Comparison of ENCODE assay signal across 25 cellular contexts in genomic region chr15:62619105-62619504, GRCh38.
A peak's percentile ranks its signal among the peaks of the same experiment; 100 is the strongest.
DNase-seq lines count a peak whose midpoint lies in the region; ATAC-seq lines count a peak whose summit lies in the region.
"Had no signal": no experiment of that assay in that cellular context is flagged by ENCODE, and none has a peak within 500 bp of the region (broad histone marks: within the 10 kb centered on the region; RNA-seq: fewer than 3 reads in every experiment).

No MANE protein-coding gene starts in this region.

- H3K23ac ChIP-seq in mesendoderm (ENCODE audit: low read length) = no peak overlapping the region

- no peaks in the 10 kb centered on the region for H4K20me1 ChIP-seq in GM23248 (ENCODE audit: insufficient read depth)

- DNase-seq in GM23248 (peak; percentile 52), adipocyte (ENCODE audit: low read depth) (peak; percentile 33), mesendoderm (no peak), A172 (ENCODE audit: low spot score) (no peak), cortex of kidney (lab: John Stamatoyannopoulos, UW) (no peak)
- DNase-seq in activated CD4-positive, CD25-positive, alpha-beta regulatory T cell (lab: John Stamatoyannopoulos, UW) = no peak
- DNase-seq: activated CD4-positive, alpha-beta T cell treated with anti-CD3 and anti-CD28 coated beads, Interleukin-2, amount 10 ng/mL, durations not matched to agents 7 days and 5 days; activated naive CD4-positive, alpha-beta T cell; activated T-cell treated with anti-CD3 and anti-CD28 coated beads, Interleukin-2, amount 50 U/mL, for 72 hours; DMS79 treated with DMSO at 0.1 percent for 48 hours; effector memory CD4-positive, alpha-beta T cell; erythroblast; NCI-H187; NCI-H524 treated with DMSO at 0.1 percent for 48 hours; psoas muscle; SHP77; stimulated activated CD4-positive, alpha-beta T cell treated with anti-CD3 and anti-CD28 coated beads, Interleukin-2, amount 100 ng/mL, for 24 hours; substantia nigra; T-helper 9 cell; WERI-Rb-1 had no signal

- H3F3A ChIP-seq in GM23248 (ENCODE audit: insufficient read depth) = peaks cover 31% of the 10 kb centered on the region

- H3K18ac ChIP-seq in mesendoderm (ENCODE audit: low read length) = no peak overlapping the region

- peak overlapping the region; percentile 74 for H3K27ac ChIP-seq in GM23248
- no peak overlapping the region for H3K27ac ChIP-seq in mesendoderm (ENCODE audit: low read depth, low read length)
- peak overlapping the region; percentile 32 for H3K27ac ChIP-seq in subcutaneous abdominal adipose tissue (ENCODE audit: low read depth, low read length)
- H3K27ac ChIP-seq: neutrophil, PC-9, psoas muscle, WERI-Rb-1 had no signal

- peaks cover 32% of the 10 kb centered on the region for H3K4me1 ChIP-seq in GM23248 (ENCODE audit: insufficient read depth)
- H3K4me1 ChIP-seq in adipocyte (ENCODE audit: control insufficient read depth, insufficient read depth, low read length) = peaks cover 36% of the 10 kb centered on the region
- H3K4me1 ChIP-seq in mesendoderm (ENCODE audit: control insufficient read depth, low read depth, low read length) = no peaks in the 10 kb centered on the region
- H3K4me1 ChIP-seq in subcutaneous abdominal adipose tissue (ENCODE audit: control insufficient read depth in 5 of 5, insufficient read depth in 5 of 5, low read length in 5 of 5) = peaks cover 0 to 12% (median 6%) of the 10 kb centered on the region in 5 donors

- 95 to 96% methylated on average over 4 of the region's 4 CpGs for WGBS in GM23248 (ENCODE audit: low coverage in 1 of 2, low lambda C conversion rate in 2 of 2, missing lambda C conversion rate in 2 of 2), 2 experiments
- WGBS in mesendoderm (ENCODE audit: extremely low coverage, insufficient coverage, low lambda C conversion rate) = no CpG with 5 or more reads among the region's 4 CpGs

- no peak overlapping the region for H2BK5ac ChIP-seq in mesendoderm (ENCODE audit: low read length)

- no peak overlapping the region for H2BK120ac ChIP-seq in mesendoderm (ENCODE audit: low read depth, low read length)

- no peak overlapping the region for H4K5ac ChIP-seq in mesendoderm (ENCODE audit: low read length)

- peak overlapping the region; percentile 20 for H3K9ac ChIP-seq in GM23248
- peak overlapping the region; percentile 32 for H3K9ac ChIP-seq in adipocyte (ENCODE audit: low read length)
- no peak overlapping the region for H3K9ac ChIP-seq in mesendoderm (ENCODE audit: low read length)
- H3K9ac ChIP-seq in subcutaneous abdominal adipose tissue (ENCODE audit: low read length in 5 of 5) = no peak overlapping the region

- H2AFZ ChIP-seq in GM23248 = no peak overlapping the region
- H2AFZ ChIP-seq: GM23338, PC-9 had no signal

- peak overlapping the region; percentile 32 for H3K4me3 ChIP-seq in GM23248
- no peak overlapping the region for H3K4me3 ChIP-seq in adipocyte (ENCODE audit: low read length)
- H3K4me3 ChIP-seq in mesendoderm (ENCODE audit: low read length) = no peak overlapping the region
- no peak overlapping the region for H3K4me3 ChIP-seq in subcutaneous abdominal adipose tissue (ENCODE audit: low read depth in 1 of 5, low read length in 5 of 5)
- H3K4me3 ChIP-seq: GM23338, PC-9, psoas muscle had no signal

- no peak overlapping the region for H4K8ac ChIP-seq in mesendoderm (ENCODE audit: low read depth, low read length)

- peaks cover 3% of the 10 kb centered on the region for H3K79me1 ChIP-seq in mesendoderm (ENCODE audit: low read length)

- H3K27me3 ChIP-seq in GM23248 (replicated peaks; ENCODE audit: insufficient read depth) = no peaks in the 10 kb centered on the region
- no peaks in the 10 kb centered on the region for H3K27me3 ChIP-seq in adipocyte (replicated peaks; ENCODE audit: control insufficient read depth, insufficient read depth, low read length)
- H3K27me3 ChIP-seq in mesendoderm (ENCODE audit: insufficient read depth, low read length, poor library complexity) = no peaks in the 10 kb centered on the region
- H3K27me3 ChIP-seq in subcutaneous abdominal adipose tissue (ENCODE audit: control insufficient read depth in 5 of 5, insufficient read depth in 4 of 5, low read length in 5 of 5) = no peaks in the 10 kb centered on the region
- H3K27me3 ChIP-seq: neutrophil had no signal

- H3K9me2 ChIP-seq in GM23248 (ENCODE audit: insufficient read depth) = no peaks in the 10 kb centered on the region

- H3K4me2 ChIP-seq in GM23248 (ENCODE audit: unreplicated experiment) = peak overlapping the region; percentile 57
- H3K4me2 ChIP-seq in mesendoderm (ENCODE audit: low read length) = no peak overlapping the region
- H3K4me2 ChIP-seq: GM23338, PC-9 had no signal

- no peak overlapping the region for H2AK5ac ChIP-seq in mesendoderm (ENCODE audit: low read length)

- peak overlapping the region; percentile 13 for H2BK15ac ChIP-seq in mesendoderm (replicated peaks; ENCODE audit: low read depth)

- no peaks in the 10 kb centered on the region for H3K9me3 ChIP-seq in GM23248 (ENCODE audit: low read depth)
- H3K9me3 ChIP-seq in adipocyte (ENCODE audit: control insufficient read depth, low read length) = no peaks in the 10 kb centered on the region
- H3K9me3 ChIP-seq in subcutaneous abdominal adipose tissue (ENCODE audit: control insufficient read depth in 5 of 5, low read length in 5 of 5) = no peaks in the 10 kb centered on the region
- H3K9me3 ChIP-seq: neutrophil, psoas muscle had no signal

- no peak for ATAC-seq in HG03521 (IDR thresholded peaks at IDR 0.05; ENCODE audit: unreplicated experiment)
- ATAC-seq: activated T-cell treated with anti-CD3 and anti-CD28 coated beads, Interleukin-2, amount 50 U/mL, for 72 hours; GM23338 had no signal

- H3K79me2 ChIP-seq in GM23248 (ENCODE audit: insufficient read depth) (peaks cover 55% of the 10 kb centered on the region), mesendoderm (ENCODE audit: control insufficient read depth, insufficient read depth, low read length) (no peaks in the 10 kb centered on the region)

- H3K4ac ChIP-seq in mesendoderm (ENCODE audit: low read depth, low read length) = no peak overlapping the region

- H3K36me3 ChIP-seq in GM23248 (ENCODE audit: low read depth) (no peaks in the 10 kb centered on the region), adipocyte (ENCODE audit: control insufficient read depth, insufficient read depth, low read length, severe bottlenecking) (peaks cover 10% of the 10 kb centered on the region), mesendoderm (ENCODE audit: control insufficient read depth, insufficient read depth, low read length) (no peaks in the 10 kb centered on the region), subcutaneous abdominal adipose tissue (ENCODE audit: control insufficient read depth in 5 of 5, insufficient read depth in 5 of 5, low read length in 5 of 5) (no peaks in the 10 kb centered on the region)
- H3K36me3 ChIP-seq: neutrophil, WERI-Rb-1 had no signal

- in situ Hi-C loops in GM23248 (cut with MboI) = no loop called here

- H3K56ac ChIP-seq in mesendoderm (ENCODE audit: low read length) = no peak overlapping the region

Comparison
In these comparisons a context has a peak if more than half of its experiments do, and no peak if none do; other contexts are left out.
1. DNase-seq: peak in GM23248 (single experiment) and adipocyte (single experiment); none in mesendoderm (single experiment), A172 (single experiment), activated CD4-positive, CD25-positive, alpha-beta regulatory T cell (0 of 4) and cortex of kidney (single experiment).
2. H3K9ac ChIP-seq: peak in GM23248 (single experiment) and adipocyte (single experiment); none in mesendoderm (single experiment) and subcutaneous abdominal adipose tissue (0 of 5).